Comparison of ENCODE assay signal across 2 cellular contexts in genomic region chr10:113011592-113012374, GRCh38.
A peak's percentile ranks its signal among the peaks of the same experiment; 100 is the strongest.
TF ChIP-seq lines count a peak whose summit lies in the region.

No MANE protein-coding gene starts in this region.

TF ChIP-seq in A549, 52 proteins besides CTCF, POLR2A, EP300 and RAD21:
- no peak for TF ChIP-seq E2F6 (IDR thresholded peaks at IDR 0.05; ENCODE audit: borderline replicate concordance, low read depth)
- TF ChIP-seq FOSL2 (IDR thresholded peaks at IDR 0.05), result no peak
- no peak for TF ChIP-seq FOSL2 (CRISPR knock-in tag; IDR thresholded peaks at IDR 0.05)
- TF ChIP-seq RFX5 (IDR thresholded peaks at IDR 0.05), result no peak
- TF ChIP-seq JUN (IDR thresholded peaks at IDR 0.05), result no peak
- no peak for TF ChIP-seq SREBF2 (IDR thresholded peaks at IDR 0.05)
- no peak for TF ChIP-seq ZFP36 (IDR thresholded peaks at IDR 0.05; ENCODE audit: borderline replicate concordance, partially characterized antibody)
- TF ChIP-seq PHF8 (IDR thresholded peaks at IDR 0.05; ENCODE audit: borderline replicate concordance, low read depth), result no peak
- 0 out of 2 replicates have a peak, but pooled peaks have one; percentile 49 for TF ChIP-seq HOXB13 (CRISPR knock-in tag; IDR thresholded peaks at IDR 0.05; ENCODE audit: low read depth)
- 0 out of 2 replicates have a peak, but pooled peaks have one; percentile 34 for TF ChIP-seq NPAS2 (CRISPR knock-in tag; IDR thresholded peaks at IDR 0.05; ENCODE audit: borderline replicate concordance)
- no peak for TF ChIP-seq PBX3 (IDR thresholded peaks at IDR 0.05)
- peak; percentile 72 for TF ChIP-seq ZNF302 (CRISPR knock-in tag; IDR thresholded peaks at IDR 0.05)

TF ChIP-seq in GM23338, 12 proteins besides CTCF, POLR2A, EP300 and RAD21 (continued from another document):
- TF ChIP-seq ZNF462 (CRISPR knock-in tag; IDR thresholded peaks at IDR 0.05) (peak; percentile 53; the same call in 1 of the 2 replicates), POLR2AphosphoS5 (IDR thresholded peaks at IDR 0.05; ENCODE audit: low read depth) (no peak; the same call in 1 of the 2 replicates), EZH2 (IDR thresholded peaks at IDR 0.05; ENCODE audit: low read depth, unreplicated experiment) (no peak), STAT1 (IDR thresholded peaks at IDR 0.05; ENCODE audit: unreplicated experiment) (no peak), ZNF114 (CRISPR knock-in tag; IDR thresholded peaks at IDR 0.05) (peak; percentile 99), CREB1 (CRISPR knock-in tag; IDR thresholded peaks at IDR 0.05; ENCODE audit: low read depth) (peak; percentile 45; the same call in 1 of the 2 replicates), JUNB (IDR thresholded peaks at IDR 0.05; ENCODE audit: unreplicated experiment) (no peak), ETS1 (IDR thresholded peaks at IDR 0.05) (no peak), REST (IDR thresholded peaks at IDR 0.05; ENCODE audit: unreplicated experiment) (no peak), NANOG (IDR thresholded peaks at IDR 0.05; ENCODE audit: borderline replicate concordance) (no peak)
